8 cellular contexts compared by ENCODE assay signal in genomic region chr14:101948666-101949205, GRCh38. TPM values are rescaled to one million over a fixed set of nuclear protein-coding genes. Genes with fewer than 3 reads are reported as not detected.
DNase-seq lines count a peak whose midpoint lies in the region; ATAC-seq, FAIRE-seq and TF ChIP-seq lines count a peak whose summit lies in the region.

No MANE protein-coding gene starts in this region.

- H3K4me1 ChIP-seq in ACC112 (ENCODE audit: control insufficient read depth, insufficient read depth, low read length, unreplicated experiment) (peaks cover 5% of the 10 kb centered on the region), GM12878 (ENCODE audit: control insufficient read depth, insufficient read depth, low read length) (peaks cover 2% of the 10 kb centered on the region; the same call in 1 of the 2 replicates), upper lobe of left lung (peaks cover 10 to 21% (median 13%) of the 10 kb centered on the region in 4 donors)

- peak overlapping the region; percentile 84 for H3K9ac ChIP-seq in GM12878 (ENCODE audit: control insufficient read depth, insufficient read depth, low read length)

- 15% methylated on average over 29 of the region's 29 CpGs for WGBS in GM12878 (ENCODE audit: insufficient coverage, insufficient replicate concordance, low lambda C conversion rate, missing lambda C conversion rate)
- 4 to 7% methylated on average over 26 to 28 of the region's 29 CpGs for WGBS in lower leg skin, 2 donors
- 6 to 19% methylated on average over 13 to 28 of the region's 29 CpGs for WGBS in upper lobe of left lung, 2 donors

- CTCF ChIA-PET in GM12878 (lab: Yijun Ruan, JAX) = interaction anchor here (0.7 to 10.0 kb wide), 15 partner anchors 11 to 368 kb away, joined by 3 to 80 read pairs (median 4); partner anchors contain the start of gene MOK

- BruUV-seq in GM12878 (replicated peaks; lab: Mats Ljungman, UMichigan) = TSS peak; percentile 97

- peak overlapping the region; percentile 98 for H3K4me2 ChIP-seq in GM12878 (ENCODE audit: control insufficient read depth, insufficient read depth)

- RAD21 ChIA-PET in GM12878 (lab: Charles Lee; ENCODE audit: unreplicated experiment) = interaction anchor here (0.9 to 2.2 kb wide), 9 partner anchors 13 to 366 kb away, joined by 3 to 11 read pairs (median 4); no protein-coding TSS in a partner anchor

- H4K20me1 ChIP-seq in GM12878 (ENCODE audit: control insufficient read depth, insufficient read depth) = no peaks in the 10 kb centered on the region

- no peak for DNase-seq in GM12878 (ENCODE audit: low read depth, low spot score)
- peak in 1 of 2 donors; percentile 89 for DNase-seq in lower leg skin (ENCODE audit: low spot score in 2 of 2)
- DNase-seq in upper lobe of left lung = peak in 1 of 2 donors; percentile 88
- DNase-seq in glomerular visceral epithelial cell (ENCODE audit: extremely low spot score) = no peak
- DNase-seq in SIG-M5 treated with dmso at 0.1 percent for 504 hours (lab: John Stamatoyannopoulos, UW; ENCODE audit: unreplicated experiment) = no peak
- DNase-seq in NK-92 treated with Interleukin-12 subunit alpha and Interleukin-12 subunit beta, amount 100 ng/mL, for 24 hours (lab: John Stamatoyannopoulos, UW) = no peak

- H3K27ac ChIP-seq in ACC112 (ENCODE audit: low read depth, low read length) = peak overlapping the region; percentile 97
- H3K27ac ChIP-seq in GM12878 (ENCODE audit: control insufficient read depth, insufficient read depth) = peak overlapping the region; percentile 80
- peak overlapping the region; percentile 93 to 99 (median 98) for H3K27ac ChIP-seq in upper lobe of left lung

- SMC1A ChIA-PET in GM12878 (lab: Charles Lee; ENCODE audit: uncharacterized antibody, unreplicated experiment) = interaction anchor here (1.0 to 2.8 kb wide), 7 partner anchors 9 to 242 kb away, joined by 4 to 16 read pairs (median 6); no protein-coding TSS in a partner anchor

- H3K4me3 ChIP-seq in ACC112 (ENCODE audit: low read depth, low read length) (peak overlapping the region; percentile 89), GM12878 (peak overlapping the region; percentile 96), lower leg skin (ENCODE audit: low read depth, poor library complexity, severe bottlenecking) (peak overlapping the region; percentile 54), upper lobe of left lung (peak overlapping the region; percentile 63 to 85 (median 76))

- H3K9me3 ChIP-seq in GM12878 (replicated peaks; ENCODE audit: control insufficient read depth, insufficient read depth, low read length) (no peaks in the 10 kb centered on the region), upper lobe of left lung (no peaks in the 10 kb centered on the region)

- intact Hi-C loops in GM12878 (cut with micrococcal nuclease; ENCODE audit: unreplicated experiment) = loop anchor here (2.0 to 10.0 kb wide), 5 partner anchors 16 to 369 kb away; partner anchors contain the start of genes DYNC1H1, PPP2R5C and ZNF839
- intact Hi-C loops in lower leg skin (cut with DNase I; ENCODE audit: low total_unique reads) = loop anchor here (5.0 kb wide), 1 partner anchor 1334 kb away; no protein-coding TSS in a partner anchor

- no peaks in the 10 kb centered on the region for H3K27me3 ChIP-seq in ACC112 (ENCODE audit: insufficient read depth, low read length)
- H3K27me3 ChIP-seq in GM12878 (replicated peaks in 1 of 2; ENCODE audit: control insufficient read depth in 2 of 2, insufficient read depth in 2 of 2, low read length in 1 of 2) = no peaks in the 10 kb centered on the region
- no peaks in the 10 kb centered on the region for H3K27me3 ChIP-seq in upper lobe of left lung

- H3K79me2 ChIP-seq in ACC112 (ENCODE audit: control insufficient read depth, insufficient read depth, low read length, unreplicated experiment) (peaks cover 29% of the 10 kb centered on the region), GM12878 (ENCODE audit: control insufficient read depth, insufficient read depth, low read length) (peaks cover 10% of the 10 kb centered on the region)

- ATAC-seq in HG03175 (IDR thresholded peaks at IDR 0.05; ENCODE audit: unreplicated experiment) (peak; percentile 2), GM12878 (peak; percentile 14), upper lobe of left lung (ENCODE audit: low FRiP score in 2 of 2) (peak in 1 of 2 donors; percentile 0)

- in situ Hi-C loops in GM12878 (cut with MboI) = no loop called here

- no peak for FAIRE-seq in GM12878 (lab: Jason Lieb, UNC)

- TF ChIP-seq RAD21 in GM12878 (IDR thresholded peaks at IDR 0.05; ENCODE audit: insufficient read depth, low read depth, low read length) = no peak

- TF ChIP-seq POLR2A in GM12878 (IDR thresholded peaks at IDR 0.05; ENCODE audit: low read depth, low read length) (no peak), lower leg skin (IDR thresholded peaks at IDR 0.05) (no peak), upper lobe of left lung (IDR thresholded peaks at IDR 0.05) (no peak)

- TF ChIP-seq EP300 in GM12878 (IDR thresholded peaks at IDR 0.05; ENCODE audit: borderline replicate concordance in 1 of 2, control insufficient read depth in 1 of 2, low read depth in 2 of 2, low read length in 2 of 2) (no peak), upper lobe of left lung (IDR thresholded peaks at IDR 0.05) (no peak)

- H2AFZ ChIP-seq in ACC112 (ENCODE audit: low read length, unreplicated experiment) (peak overlapping the region; percentile 89), GM12878 (ENCODE audit: control insufficient read depth, low read depth, low read length) (peak overlapping the region; percentile 67)

- no peak for TF ChIP-seq CTCF in GM12878 (IDR thresholded peaks at IDR 0.05 in 2 of 3, conservative IDR thresholded peaks at IDR 0.05 in 1 of 3; ENCODE audit: control insufficient read depth in 2 of 3, extremely low read depth in 1 of 3, insufficient read depth in 1 of 3, low read depth in 3 of 3, low read length in 3 of 3)
- no peak for TF ChIP-seq CTCF in lower leg skin (IDR thresholded peaks at IDR 0.05)
- no peak for TF ChIP-seq CTCF in upper lobe of left lung (IDR thresholded peaks at IDR 0.05)

- POLR2A ChIA-PET in GM12878 (lab: Charles Lee) = interaction anchor here (0.7 to 2.6 kb wide), 4 partner anchors 10 to 218 kb away, joined by 3 to 11 read pairs (median 6); no protein-coding TSS in a partner anchor

- no peaks in the 10 kb centered on the region for H3K36me3 ChIP-seq in ACC112 (ENCODE audit: insufficient read depth, low read length)
- no peaks in the 10 kb centered on the region for H3K36me3 ChIP-seq in GM12878 (ENCODE audit: control insufficient read depth in 2 of 2, insufficient read depth in 2 of 2, low read length in 1 of 2)
- no peaks in the 10 kb centered on the region for H3K36me3 ChIP-seq in upper lobe of left lung

TF ChIP-seq in GM12878, 131 proteins besides CTCF, POLR2A, EP300 and RAD21:
- TF ChIP-seq GATAD2B (conservative IDR thresholded peaks at IDR 0.05; ENCODE audit: low read depth) (no peak), DPF2 (IDR thresholded peaks at IDR 0.05) (peak; percentile 10; the same call in 1 of the 2 replicates), SIN3A (IDR thresholded peaks at IDR 0.05; ENCODE audit: low read depth, low read length) (0 out of 2 replicates have a peak, but pooled peaks have one; percentile 29)
TF ChIP-seq in GM12878: peak in this region for 2.

RNA-seq across cellular contexts. Expression of gene DYNC1H1, which starts 15.6 kb away (rescaled TPM):
- 360 and 384 TPM in 2 replicates for total RNA-seq in GM12878 (2013; cell fraction: nucleolus; rRNA removed)
- total RNA-seq in GM12878 (2014; rRNA removed) = 187 and 198 TPM in 2 replicates
- total RNA-seq in GM12878 (2014; rRNA removed; fragmentation: Illumina TruSeq; extraction: Trizol) = 95.2 and 102 TPM in 2 replicates
- 288 and 291 TPM in 2 replicates for total RNA-seq in GM12878 (2021)
- 70.0 TPM for polyA plus RNA-seq in GM12878 (2011; ENCODE audit: low read depth)
- 30.1 and 54.9 TPM in 2 replicates for polyA plus RNA-seq in GM12878 (2011; rRNA removed)
- 103 and 133 TPM in 2 replicates for polyA plus RNA-seq in GM12878 (2011; cell fraction: cytosol; rRNA removed)
- 156 and 247 TPM in 2 replicates for polyA plus RNA-seq in GM12878 (2011; cell fraction: nucleus; rRNA removed)
- polyA plus RNA-seq in GM12878 (2012) = 76.3 and 94.6 TPM in 2 replicates
- polyA plus RNA-seq in GM12878 (2014; fragmentation: Illumina TruSeq; extraction: Trizol) = 111 and 123 TPM in 2 replicates
- polyA plus RNA-seq in GM12878 (2014; fragmentation: Nextera tagmentation; extraction: Ambion mirVana) = 10 to 100 TPM; 38.4 to 54.0 TPM
- 101 and 117 TPM in 2 replicates for polyA plus RNA-seq in GM12878 (2014; rRNA removed)
- polyA plus RNA-seq in GM12878 (2016; fragmentation: Nextera tagmentation; extraction: Ambion mirVana) = 100 to 1,000 TPM; 121 to 122 TPM
- polyA minus RNA-seq in GM12878 (2011; rRNA and poly(A)+ RNA removed) = 232 and 242 TPM in 2 replicates
- polyA minus RNA-seq in GM12878 (2011; cell fraction: cytosol; rRNA and poly(A)+ RNA removed) = 131 and 184 TPM in 2 replicates
- 99.3 and 177 TPM in 2 replicates for polyA minus RNA-seq in GM12878 (2011; cell fraction: nucleus; rRNA and poly(A)+ RNA removed)
- total RNA-seq in lower leg skin = 100 to 1,000 TPM; 546 to 624 (median 593) TPM
- 100 to 1,000 TPM; 352 to 556 (median 447) TPM for total RNA-seq in upper lobe of left lung
